In the genomic region with DNA sequence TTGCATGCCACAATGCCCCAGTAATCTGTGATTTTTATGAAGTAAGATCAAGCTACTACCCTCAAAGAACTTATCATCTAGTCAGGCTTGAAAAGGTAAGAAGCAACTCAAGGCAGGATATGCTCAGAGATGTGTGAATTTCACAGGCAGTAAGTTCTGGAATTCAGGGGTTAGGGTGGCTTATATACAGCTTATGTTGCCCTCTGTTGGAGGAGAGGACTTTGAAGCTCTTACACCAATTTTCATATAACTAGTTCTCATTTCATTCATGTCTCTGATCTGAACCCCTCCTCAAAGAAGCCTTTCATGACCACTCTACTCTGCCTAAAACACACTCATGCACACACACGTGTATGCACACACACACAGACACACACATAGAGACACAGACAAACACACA, we compare ENCODE assay signal across 17 cellular contexts.
DNase-seq lines count a peak whose midpoint lies in the region; ATAC-seq and TF ChIP-seq lines count a peak whose summit lies in the region.
"Had no signal": no experiment of that assay in that cellular context is flagged by ENCODE, and none has a peak within 500 bp of the region (broad histone marks: within the 10 kb centered on the region; RNA-seq: fewer than 3 reads in every experiment).

No MANE protein-coding gene starts in this region.

- no peak overlapping the region for H3K4me3 Mint-ChIP-seq in chondrocyte (ENCODE audit: unreplicated experiment)
- H3K4me3 Mint-ChIP-seq: CD8-positive, alpha-beta memory T cell; neural crest cell; stimulated activated naive B cell treated with anti-CD40 and anti-IgM and Interleukin-4, amounts not matched to agents 10 μg/mL and 1 μg/mL and 100 μg/mL, for 72 hours had no signal

- no peaks in the 10 kb centered on the region for H3K36me3 Mint-ChIP-seq in chondrocyte (ENCODE audit: low read depth)
- H3K36me3 Mint-ChIP-seq: CD8-positive, alpha-beta memory T cell; stimulated activated naive B cell treated with anti-CD40 and anti-IgM and Interleukin-4, amounts not matched to agents 10 μg/mL and 1 μg/mL and 100 μg/mL, for 72 hours had no signal

- H3K9me3 ChIP-seq in osteoblast (ENCODE audit: low read depth, low read length): no peaks in the 10 kb centered on the region
- H3K9me3 ChIP-seq: right lobe of liver had no signal

- peaks cover 21% of the 10 kb centered on the region for H3K27me3 Mint-ChIP-seq in chondrocyte (ENCODE audit: low read depth)

- no peak overlapping the region for H3K27ac Mint-ChIP-seq in chondrocyte (ENCODE audit: unreplicated experiment)
- H3K27ac Mint-ChIP-seq: CD8-positive, alpha-beta memory T cell; stimulated activated naive B cell treated with anti-CD40 and anti-IgM and Interleukin-4, amounts not matched to agents 10 μg/mL and 1 μg/mL and 100 μg/mL, for 72 hours had no signal

- H2AFZ ChIP-seq in osteoblast (ENCODE audit: low read length): no peak overlapping the region

- no peaks in the 10 kb centered on the region for H3K79me2 ChIP-seq in osteoblast (ENCODE audit: insufficient read depth, low read length)

- no peaks in the 10 kb centered on the region for H3K9me3 Mint-ChIP-seq in chondrocyte (ENCODE audit: low read depth)
- H3K9me3 Mint-ChIP-seq: CD8-positive, alpha-beta memory T cell; neural crest cell; stimulated activated naive B cell treated with anti-CD40 and anti-IgM and Interleukin-4, amounts not matched to agents 10 μg/mL and 1 μg/mL and 100 μg/mL, for 72 hours had no signal

- DNase-seq in EL (peak; percentile 4), NAMALWA (ENCODE audit: low spot score) (peak; percentile 8), chondrocyte (ENCODE audit: low spot score) (no peak), osteoblast (ENCODE audit: insufficient read length, low spot score, missing footprints) (no peak), NCI-H748 treated with DMSO at 0.1 percent for 48 hours (lab: John Stamatoyannopoulos, UW) (no peak), NCI-H2227 treated with DMSO at 0.1 percent for 48 hours (lab: John Stamatoyannopoulos, UW) (no peak)
- no peak for DNase-seq in activated CD4-positive, CD25-positive, alpha-beta regulatory T cell (lab: John Stamatoyannopoulos, UW)
- DNase-seq: activated gamma-delta T cell; CD8-positive, alpha-beta memory T cell; NCI-H2081 treated with DMSO at 0.1 percent for 48 hours; right lobe of liver; SJCRH30; stimulated activated naive B cell treated with anti-CD40 and anti-IgM and Interleukin-4, amounts not matched to agents 10 μg/mL and 1 μg/mL and 100 μg/mL, for 72 hours had no signal

- no peak overlapping the region for H3K4me2 ChIP-seq in osteoblast (ENCODE audit: insufficient read depth, low read length)

- TF ChIP-seq CTCF in chondrocyte (IDR thresholded peaks at IDR 0.05) (peak; percentile 54), osteoblast (IDR thresholded peaks at IDR 0.05; ENCODE audit: extremely low read depth, low read depth, low read length) (peak; percentile 24)

- no peaks in the 10 kb centered on the region for H3K36me3 ChIP-seq in osteoblast (ENCODE audit: insufficient read depth, low read length)
- H3K36me3 ChIP-seq: right lobe of liver, SJCRH30 had no signal

- H3K4me1 ChIP-seq in osteoblast (ENCODE audit: insufficient read depth, low read length): no peaks in the 10 kb centered on the region
- H3K4me1 ChIP-seq: right lobe of liver, SJCRH30 had no signal

- ATAC-seq in GM21786 (IDR thresholded peaks at IDR 0.05; ENCODE audit: unreplicated experiment): no peak
- ATAC-seq: stimulated activated naive B cell treated with anti-CD40 and anti-IgM and Interleukin-4, amounts not matched to agents 10 μg/mL and 1 μg/mL and 100 μg/mL, for 72 hours had no signal

- no peak overlapping the region for H3K27ac ChIP-seq in osteoblast (ENCODE audit: low read depth, low read length)
- H3K27ac ChIP-seq: HL-60, right lobe of liver, SJCRH30 had no signal

- H4K20me1 ChIP-seq in osteoblast (ENCODE audit: insufficient read depth, low read length): no peaks in the 10 kb centered on the region

- H3K4me1 Mint-ChIP-seq in chondrocyte (ENCODE audit: low read depth): peaks cover 21% of the 10 kb centered on the region
- H3K4me1 Mint-ChIP-seq: CD8-positive, alpha-beta memory T cell; stimulated activated naive B cell treated with anti-CD40 and anti-IgM and Interleukin-4, amounts not matched to agents 10 μg/mL and 1 μg/mL and 100 μg/mL, for 72 hours had no signal

- H3K27me3 ChIP-seq in osteoblast (ENCODE audit: insufficient read depth, low read length): peaks cover 28% of the 10 kb centered on the region
- H3K27me3 ChIP-seq: right lobe of liver, SJCRH30 had no signal

- H3K4me3 ChIP-seq in osteoblast (ENCODE audit: insufficient read depth, low read length): no peak overlapping the region
- H3K4me3 ChIP-seq: lung, right lobe of liver, SJCRH30 had no signal

Comparison
In these comparisons a context has a peak if more than half of its experiments do, and no peak if none do; other contexts are left out.
1. DNase-seq: peak in EL (single experiment) and NAMALWA (single experiment); none in chondrocyte (single experiment), osteoblast (single experiment), activated CD4-positive, CD25-positive, alpha-beta regulatory T cell (0 of 4), NCI-H748 treated with DMSO at 0.1 percent for 48 hours (single experiment) and NCI-H2227 treated with DMSO at 0.1 percent for 48 hours (single experiment).